In genomic region chr9:127452481-127453092, GRCh38 we compare ENCODE assay signal across 8 cellular contexts. TPM values are rescaled to one million over a fixed set of nuclear protein-coding genes. Genes with fewer than 3 reads are reported as not detected.
DNase-seq lines count a peak whose midpoint lies in the region; ATAC-seq and TF ChIP-seq lines count a peak whose summit lies in the region.

No MANE protein-coding gene starts in this region.

- H3K79me2 ChIP-seq in hepatocyte: peaks cover 32% of the 10 kb centered on the region

- peak overlapping the region; percentile 97 for H3K4me3 Mint-ChIP-seq in activated T-helper 2 cell treated with anti-CD3 and anti-CD28 coated beads, Interferon-gamma antibody, Interleukin-2, Interleukin-4, amounts not matched to agents 10 μg/mL and 5 μg/mL and 100 μg/mL, durations not matched to agents 14 hours and 24 hours and 36 hours (ENCODE audit: low read depth)

- 82% methylated on average over 7 of the region's 7 CpGs for WGBS in hepatocyte (ENCODE audit: low lambda C conversion rate, missing lambda C conversion rate)
- 71 to 85% (median 74%) methylated on average over 6 to 7 of the region's 7 CpGs for WGBS in spleen, 5 donors

- ATAC-seq in GM18498 (IDR thresholded peaks at IDR 0.05; ENCODE audit: unreplicated experiment) (no peak), GM21360 (IDR thresholded peaks at IDR 0.05; ENCODE audit: unreplicated experiment) (no peak), HG03196 (IDR thresholded peaks at IDR 0.05; ENCODE audit: unreplicated experiment) (no peak)

- in situ Hi-C loops in ACHN (cut with HindIII; ENCODE audit: low pct_ligation_motif_present, low pct_unique_long_range_greater_than_20kb, low sequenced_read_pairs): no loop called here

- intact Hi-C loops in activated T-helper 2 cell treated with anti-CD3 and anti-CD28 coated beads, Interferon-gamma antibody, Interleukin-2, Interleukin-4, amounts not matched to agents 10 μg/mL and 5 μg/mL and 100 μg/mL, durations not matched to agents 14 hours and 24 hours and 36 hours (cut with micrococcal nuclease): no loop called here
- intact Hi-C loops in spleen (cut with DNase I; ENCODE audit: low total_unique reads): no loop called here

- no peak overlapping the region for H2AFZ ChIP-seq in hepatocyte

- H3K27me3 ChIP-seq in hepatocyte (no peaks in the 10 kb centered on the region), spleen (replicated peaks in 1 of 7) (no peaks in the 10 kb centered on the region)

- peak overlapping the region; percentile 93 for H3K4me2 ChIP-seq in hepatocyte

- H3K4me3 ChIP-seq in hepatocyte (no peak overlapping the region), spleen (peak overlapping the region; percentile 65 to 90 (median 81))

- H3K36me3 ChIP-seq in hepatocyte (replicated peaks; ENCODE audit: insufficient read depth, low read depth): no peaks in the 10 kb centered on the region
- H3K36me3 ChIP-seq in spleen: peaks cover 0 to 73% (median 32%) of the 10 kb centered on the region in 6 donors

- H3K4me1 Mint-ChIP-seq in activated T-helper 2 cell treated with anti-CD3 and anti-CD28 coated beads, Interferon-gamma antibody, Interleukin-2, Interleukin-4, amounts not matched to agents 10 μg/mL and 5 μg/mL and 100 μg/mL, durations not matched to agents 14 hours and 24 hours and 36 hours (ENCODE audit: low read depth): peaks cover 27% of the 10 kb centered on the region

- DNase-seq in ACHN (peak; percentile 33), HT1080 (ENCODE audit: low read depth) (peak; percentile 23), hepatocyte (ENCODE audit: low spot score) (peak; percentile 51), spleen (no peak)
- no peak for DNase-seq in activated T-helper 2 cell treated with anti-CD3 and anti-CD28 coated beads, Interferon-gamma antibody, Interleukin-2, Interleukin-4, amounts not matched to agents 10 μg/mL and 5 μg/mL and 100 μg/mL, durations not matched to agents 14 hours and 24 hours and 36 hours (ENCODE audit: low spot score)

- H3K9me3 Mint-ChIP-seq in activated T-helper 2 cell treated with anti-CD3 and anti-CD28 coated beads, Interferon-gamma antibody, Interleukin-2, Interleukin-4, amounts not matched to agents 10 μg/mL and 5 μg/mL and 100 μg/mL, durations not matched to agents 14 hours and 24 hours and 36 hours: no peaks in the 10 kb centered on the region

- H3K9me2 ChIP-seq in hepatocyte (replicated peaks; ENCODE audit: insufficient read depth): no peaks in the 10 kb centered on the region

- TF ChIP-seq POLR2A in spleen (IDR thresholded peaks at IDR 0.05): no peak

- peaks cover 57% of the 10 kb centered on the region for H3K36me3 Mint-ChIP-seq in activated T-helper 2 cell treated with anti-CD3 and anti-CD28 coated beads, Interferon-gamma antibody, Interleukin-2, Interleukin-4, amounts not matched to agents 10 μg/mL and 5 μg/mL and 100 μg/mL, durations not matched to agents 14 hours and 24 hours and 36 hours (ENCODE audit: low read depth)

- no peaks in the 10 kb centered on the region for H3K9me3 ChIP-seq in hepatocyte (ENCODE audit: low read depth)
- no peaks in the 10 kb centered on the region for H3K9me3 ChIP-seq in spleen

- H3K27ac ChIP-seq in hepatocyte (peak overlapping the region; percentile 97), spleen (peak overlapping the region in 5 of 8 donors; percentile 91 to 96 (median 95))

- H4K20me1 ChIP-seq in hepatocyte (ENCODE audit: insufficient read depth, poor library complexity, severe bottlenecking): peaks cover 33% of the 10 kb centered on the region

- H3K27ac Mint-ChIP-seq in activated T-helper 2 cell treated with anti-CD3 and anti-CD28 coated beads, Interferon-gamma antibody, Interleukin-2, Interleukin-4, amounts not matched to agents 10 μg/mL and 5 μg/mL and 100 μg/mL, durations not matched to agents 14 hours and 24 hours and 36 hours: peak overlapping the region; percentile 97

- H3K4me1 ChIP-seq in hepatocyte (ENCODE audit: insufficient read depth): peaks cover 22% of the 10 kb centered on the region
- peaks cover 27 to 74% (median 51%) of the 10 kb centered on the region in 6 donors for H3K4me1 ChIP-seq in spleen

- no peak for TF ChIP-seq CTCF in hepatocyte (IDR thresholded peaks at IDR 0.05; ENCODE audit: poor library complexity)
- TF ChIP-seq CTCF in spleen (IDR thresholded peaks at IDR 0.05 in 8 of 11, conservative IDR thresholded peaks at IDR 0.05 in 3 of 11): no peak

- H3K27me3 Mint-ChIP-seq in activated T-helper 2 cell treated with anti-CD3 and anti-CD28 coated beads, Interferon-gamma antibody, Interleukin-2, Interleukin-4, amounts not matched to agents 10 μg/mL and 5 μg/mL and 100 μg/mL, durations not matched to agents 14 hours and 24 hours and 36 hours (ENCODE audit: low read depth): no peaks in the 10 kb centered on the region

RNA-seq across cellular contexts. Expression of gene LRSAM1, which starts 1.3 kb away (rescaled TPM):
- total RNA-seq in HT1080 (2014; rRNA removed; shearing (Covaris generic)): 13.0 and 13.2 TPM in 2 replicates
- 12.0 and 12.7 TPM in 2 replicates for polyA plus RNA-seq in HT1080 (2015; cell fraction: cytosol; rRNA removed)
- polyA plus RNA-seq in HT1080 (2015; cell fraction: nucleus; rRNA removed): 36.8 and 44.0 TPM in 2 replicates
- 26.4 and 26.6 TPM in 2 replicates for total RNA-seq in activated T-helper 2 cell treated with anti-CD3 and anti-CD28 coated beads, Interferon-gamma antibody, Interleukin-2, Interleukin-4, amounts not matched to agents 10 μg/mL and 5 μg/mL and 100 μg/mL, durations not matched to agents 14 hours and 24 hours and 36 hours
- total RNA-seq in hepatocyte: 6.8 and 10.7 TPM in 2 replicates
- 19.4 and 22.1 TPM in 2 replicates for polyA plus RNA-seq in hepatocyte
- total RNA-seq in spleen: 10 to 100 TPM; 18.3 to 29.7 (median 24.5) TPM
- polyA plus RNA-seq in spleen: 10 to 100 TPM; 13.5 to 32.1 (median 26.0) TPM

RNA-seq across cellular contexts. Expression of gene RPL12, which starts 1.4 kb away (rescaled TPM):
- total RNA-seq in HT1080 (2014; rRNA removed; shearing (Covaris generic)): 1,981 and 2,351 TPM in 2 replicates
- polyA plus RNA-seq in HT1080 (2015; cell fraction: cytosol; rRNA removed): 4,320 and 4,665 TPM in 2 replicates
- 982 and 1,041 TPM in 2 replicates for polyA plus RNA-seq in HT1080 (2015; cell fraction: nucleus; rRNA removed)
- 1,311 and 1,325 TPM in 2 replicates for total RNA-seq in activated T-helper 2 cell treated with anti-CD3 and anti-CD28 coated beads, Interferon-gamma antibody, Interleukin-2, Interleukin-4, amounts not matched to agents 10 μg/mL and 5 μg/mL and 100 μg/mL, durations not matched to agents 14 hours and 24 hours and 36 hours
- total RNA-seq in hepatocyte (1,720 and 2,202 TPM in 2 replicates), spleen (1,000 to 10,000 TPM; 1,013 to 2,248 (median 1,247) TPM)
- polyA plus RNA-seq in hepatocyte (392 and 417 TPM in 2 replicates), spleen (1,000 to 10,000 TPM; 5,054 to 9,017 (median 7,616) TPM)

RNA-seq across cellular contexts. Expression of gene ZNF79, which starts 28.4 kb away (rescaled TPM):
- total RNA-seq in HT1080 (2014; rRNA removed; shearing (Covaris generic)): 9.8 and 10.9 TPM in 2 replicates
- polyA plus RNA-seq in HT1080 (2015; cell fraction: cytosol; rRNA removed): 4.4 and 4.7 TPM in 2 replicates
- 7.4 and 10.4 TPM in 2 replicates for polyA plus RNA-seq in HT1080 (2015; cell fraction: nucleus; rRNA removed)
- 11.9 and 14.4 TPM in 2 replicates for total RNA-seq in activated T-helper 2 cell treated with anti-CD3 and anti-CD28 coated beads, Interferon-gamma antibody, Interleukin-2, Interleukin-4, amounts not matched to agents 10 μg/mL and 5 μg/mL and 100 μg/mL, durations not matched to agents 14 hours and 24 hours and 36 hours
- total RNA-seq in hepatocyte: 8.3 and 9.0 TPM in 2 replicates
- 3.8 and 6.0 TPM in 2 replicates for polyA plus RNA-seq in hepatocyte
- total RNA-seq in spleen: 10 to 100 TPM; 10.4 to 14.7 (median 12.7) TPM
- 1 to 10 TPM; 2.3 to 4.1 (median 3.8) TPM for polyA plus RNA-seq in spleen

RNA-seq across cellular contexts. Expression of gene SLC2A8, which starts 55.6 kb away (rescaled TPM):
- 5.1 and 8.9 TPM in 2 replicates for total RNA-seq in HT1080 (2014; rRNA removed; shearing (Covaris generic))
- 5.3 and 5.8 TPM in 2 replicates for polyA plus RNA-seq in HT1080 (2015; cell fraction: cytosol; rRNA removed)
- polyA plus RNA-seq in HT1080 (2015; cell fraction: nucleus; rRNA removed): 6.4 and 8.5 TPM in 2 replicates
- 9.8 and 10.7 TPM in 2 replicates for total RNA-seq in activated T-helper 2 cell treated with anti-CD3 and anti-CD28 coated beads, Interferon-gamma antibody, Interleukin-2, Interleukin-4, amounts not matched to agents 10 μg/mL and 5 μg/mL and 100 μg/mL, durations not matched to agents 14 hours and 24 hours and 36 hours
- 91.7 and 99.7 TPM in 2 replicates for total RNA-seq in hepatocyte
- polyA plus RNA-seq in hepatocyte: 138 and 145 TPM in 2 replicates
- 10 to 100 TPM; 16.8 to 32.0 (median 23.0) TPM for total RNA-seq in spleen
- 10 to 100 TPM; 10.0 to 18.3 (median 14.5) TPM for polyA plus RNA-seq in spleen

Comparison
In these comparisons a context has a peak if more than half of its experiments do, and no peak if none do; other contexts are left out.
1. DNase-seq: peak in ACHN (single experiment), HT1080 (single experiment) and hepatocyte (single experiment); none in activated T-helper 2 cell treated with anti-CD3 and anti-CD28 coated beads, Interferon-gamma antibody, Interleukin-2, Interleukin-4, amounts not matched to agents 10 μg/mL and 5 μg/mL and 100 μg/mL, durations not matched to agents 14 hours and 24 hours and 36 hours (single experiment) and spleen (single experiment).